8 cellular contexts compared by ENCODE assay signal in the genomic region with DNA sequence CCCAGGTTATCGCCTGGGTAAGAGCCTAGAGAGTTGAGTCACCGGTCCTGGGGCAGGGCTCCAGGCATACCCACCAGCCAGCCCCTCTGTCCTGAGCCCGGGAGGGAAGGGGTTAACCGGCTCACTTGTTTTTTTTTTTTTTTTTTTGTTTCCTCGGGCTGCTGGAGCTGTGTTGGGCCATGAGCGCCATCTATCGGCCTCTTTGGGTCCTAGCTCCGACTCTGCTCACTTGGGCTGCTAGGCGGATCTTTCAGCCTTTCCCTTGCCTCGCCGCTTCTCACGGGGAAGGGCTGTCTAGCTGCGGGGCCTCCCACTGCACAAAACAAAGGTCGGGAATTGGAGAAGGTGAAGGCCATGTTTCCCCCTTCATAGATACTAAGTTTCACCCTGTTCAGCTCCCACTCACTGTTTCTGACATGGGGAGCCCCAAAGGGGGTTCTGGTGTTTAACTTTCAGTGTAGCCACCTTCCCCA. TPM values are rescaled to one million over a fixed set of nuclear protein-coding genes. Genes with fewer than 3 reads are reported as not detected.
A peak's percentile ranks its signal among the peaks of the same experiment; 100 is the strongest.
DNase-seq lines count a peak whose midpoint lies in the region; ATAC-seq and TF ChIP-seq lines count a peak whose summit lies in the region.

No MANE protein-coding gene starts in this region.

- CTCF ChIA-PET in BJ (lab: Yijun Ruan, JAX): interaction anchor here (0.6 to 5.9 kb wide), 25 partner anchors 10 to 227 kb away, joined by 3 to 73 read pairs (median 4); a partner anchor contains a TSS
- CTCF ChIA-PET in T-cell (lab: Charles Lee): interaction anchor here (0.6 to 4.7 kb wide), 30 partner anchors 8 to 516 kb away, joined by 3 to 27 read pairs (median 3); a partner anchor contains a TSS

- 0 to 1% (median 0%) methylated on average over 12 to 14 of the region's 14 CpGs for WGBS in adrenal gland, 4 donors

- H3K36me3 Mint-ChIP-seq in T-cell: peaks cover 7% of the 10 kb centered on the region

- no peak overlapping the region for H3K27ac ChIP-seq in adrenal gland

- TF ChIP-seq CTCF in BJ (IDR thresholded peaks at IDR 0.05; ENCODE audit: insufficient read depth, low read depth, low read length) (peak; percentile 92), GM20000 (IDR thresholded peaks at IDR 0.05; ENCODE audit: extremely low read depth, missing control alignments) (peak; percentile 67), adrenal gland (IDR thresholded peaks at IDR 0.05) (peak; percentile 52 to 92 (median 81))

- H3K27ac Mint-ChIP-seq in T-cell: peak overlapping the region in 1 of 2 donors; percentile 44

- ATAC-seq in T-cell (replicated peaks in 1 of 4) (peak; percentile 53 to 65 (median 57)), left cardiac atrium (peak; percentile 56 to 59), GM21786 (IDR thresholded peaks at IDR 0.05; ENCODE audit: unreplicated experiment) (no peak)

- H3K9me3 Mint-ChIP-seq in T-cell: no peaks in the 10 kb centered on the region

- no peak overlapping the region for H3K4me3 ChIP-seq in BJ (ENCODE audit: low read depth, low read length)
- H3K4me3 ChIP-seq in adrenal gland: no peak overlapping the region

- DNase-seq in BJ (ENCODE audit: low read depth) (no peak), GM20000 (ENCODE audit: low spot score) (peak; percentile 80), NCI-H146 treated with DMSO at 0.1 percent for 48 hours (lab: John Stamatoyannopoulos, UW; ENCODE audit: unreplicated experiment) (peak; percentile 47), T-cell (peak; percentile 49 to 80 (median 73)), adrenal gland (peak; percentile 80 to 94 (median 88)), left cardiac atrium (peak; percentile 76), putamen (ENCODE audit: low spot score) (peak; percentile 81)

- peaks cover 4 to 27% of the 10 kb centered on the region in 2 donors for H3K4me1 ChIP-seq in adrenal gland (replicated peaks in 1 of 2)

- no peak for TF ChIP-seq POLR2A in adrenal gland (IDR thresholded peaks at IDR 0.05)

- H3K27me3 ChIP-seq in BJ (ENCODE audit: control insufficient read depth, insufficient read depth, low read length) (peaks cover 6% of the 10 kb centered on the region), adrenal gland (no peaks in the 10 kb centered on the region)

- H3K27me3 Mint-ChIP-seq in T-cell: peaks cover 37 to 54% of the 10 kb centered on the region in 2 donors

- H3K36me3 ChIP-seq in BJ (ENCODE audit: control insufficient read depth, insufficient read depth, low read length) (no peaks in the 10 kb centered on the region), adrenal gland (replicated peaks in 1 of 2) (no peaks in the 10 kb centered on the region)

- H3K4me3 Mint-ChIP-seq in T-cell: no peak overlapping the region

- H3K4me1 Mint-ChIP-seq in T-cell: peaks cover 18 to 31% (median 24%) of the 10 kb centered on the region in 3 donors

- POLR2A ChIA-PET in BJ (lab: Charles Lee) (interaction anchor here (0.5 to 1.0 kb wide), 4 partner anchors 51 to 183 kb away, joined by 3 to 9 read pairs (median 8); a partner anchor contains a TSS), T-cell (lab: Charles Lee) (interaction anchor here (0.5 to 0.7 kb wide), 6 partner anchors 10 to 271 kb away, joined by 4 to 7 read pairs (median 6); a partner anchor contains a TSS)

- no peaks in the 10 kb centered on the region for H3K9me3 ChIP-seq in adrenal gland (replicated peaks in 1 of 3)

- intact Hi-C loops in adrenal gland (cut with DNase I): loop anchor here (5.0 kb wide), 1 partner anchor 159 kb away; a partner anchor contains a TSS
- intact Hi-C loops in left cardiac atrium (cut with DNase I): loop anchor here (2.0 kb wide), 2 partner anchors 183 to 187 kb away; a partner anchor contains a TSS

RNA-seq across cellular contexts. Expression of a gene that starts 2.8 kb away (rescaled TPM):
- polyA plus RNA-seq in BJ (2011; rRNA removed): 29.8 and 43.7 TPM in 2 replicates
- polyA minus RNA-seq in BJ (2011; rRNA and poly(A)+ RNA removed): 15.9 and 23.1 TPM in 2 replicates
- total RNA-seq in T-cell: 10 to 100 TPM; 12.5 to 31.5 (median 23.9) TPM
- 10 to 100 TPM; 29.9 to 52.4 (median 37.2) TPM for total RNA-seq in adrenal gland
- 10 to 100 TPM; 28.1 to 60.0 (median 58.1) TPM for polyA plus RNA-seq in adrenal gland
- 10 to 100 TPM; 17.9 to 18.0 TPM for total RNA-seq in left cardiac atrium
